In the genomic region with DNA sequence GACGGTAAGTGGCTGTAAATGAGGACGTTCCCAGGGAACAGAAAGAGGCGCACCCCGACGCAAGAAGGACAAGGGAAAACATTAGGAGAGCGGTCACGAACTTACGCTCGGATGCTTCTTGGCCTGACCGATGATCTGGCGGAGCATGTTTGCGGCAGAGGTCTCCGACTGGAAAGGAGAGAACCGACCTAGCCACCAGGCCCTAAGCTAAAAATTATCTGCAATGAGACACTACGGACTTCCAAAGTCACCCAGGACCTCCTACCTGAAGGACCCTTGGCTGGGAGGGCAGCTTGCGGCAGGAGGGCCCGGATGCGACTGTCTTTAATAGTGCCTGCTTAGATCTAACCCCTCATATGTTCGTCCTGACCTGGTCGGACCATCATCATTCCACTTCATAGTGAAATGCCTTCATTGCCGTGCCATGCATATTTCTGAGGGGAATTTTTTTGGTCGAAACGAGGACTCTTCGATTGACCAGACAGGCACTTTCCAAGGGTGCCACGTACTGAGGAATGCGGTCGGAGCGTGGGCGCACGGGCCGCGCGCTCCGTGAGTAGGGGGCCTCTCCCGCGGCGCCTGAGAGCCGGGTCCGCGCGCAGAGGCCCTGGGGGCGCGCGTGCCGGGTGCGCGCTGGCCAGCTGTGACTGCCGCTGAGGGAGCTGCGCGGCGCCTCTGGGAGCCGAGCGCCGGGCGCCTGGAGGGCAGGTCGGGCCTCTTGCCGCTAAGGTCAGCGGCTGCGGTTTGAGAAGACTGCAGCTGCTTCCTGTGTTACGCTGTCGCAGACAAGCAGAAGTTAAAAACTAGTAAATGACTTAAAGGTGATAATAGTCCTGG, we compare ENCODE assay signal across 8 cellular contexts. TPM values are rescaled to one million over a fixed set of nuclear protein-coding genes. Genes with fewer than 3 reads are reported as not detected.
DNase-seq lines count a peak whose midpoint lies in the region; ATAC-seq and TF ChIP-seq lines count a peak whose summit lies in the region.

No MANE protein-coding gene starts in this region.

- H3K4me3 Mint-ChIP-seq in T-helper 17 cell, result no peak overlapping the region

- 0% methylated on average over 61 of the region's 61 CpGs for WGBS in aorta, 2 donors

- H3K27me3 ChIP-seq in ascending aorta, result no peaks in the 10 kb centered on the region
- H3K27me3 ChIP-seq in rectal smooth muscle tissue (ENCODE audit: control insufficient read depth, insufficient read depth, low read length), result no peaks in the 10 kb centered on the region
- H3K27me3 ChIP-seq in aorta (ENCODE audit: control insufficient read depth in 1 of 2, insufficient read depth in 2 of 2, low read length in 1 of 2), result no peaks in the 10 kb centered on the region

- H3K27me3 Mint-ChIP-seq in T-helper 17 cell, result no peaks in the 10 kb centered on the region

- H3K27ac Mint-ChIP-seq in T-helper 17 cell, result no peak overlapping the region

- no peak for TF ChIP-seq CTCF in ascending aorta (IDR thresholded peaks at IDR 0.05)

- H3K9me3 ChIP-seq in T-helper 17 cell (ENCODE audit: control insufficient read depth, low read length, poor library complexity, severe bottlenecking) (no peaks in the 10 kb centered on the region), ascending aorta (no peaks in the 10 kb centered on the region), aorta (ENCODE audit: control insufficient read depth, low read length) (no peaks in the 10 kb centered on the region)

- H3K36me3 ChIP-seq in ascending aorta, result peaks cover 6 to 21% of the 10 kb centered on the region in 2 donors
- H3K36me3 ChIP-seq in rectal smooth muscle tissue (ENCODE audit: control insufficient read depth, insufficient read depth, low read length), result peaks cover 8% of the 10 kb centered on the region
- peaks cover 0 to 3% of the 10 kb centered on the region in 2 donors for H3K36me3 ChIP-seq in aorta (ENCODE audit: control insufficient read depth in 1 of 2, insufficient read depth in 2 of 2, low read length in 1 of 2)

- H3K4me1 Mint-ChIP-seq in T-helper 17 cell, result peaks cover 18% of the 10 kb centered on the region

- DNase-seq in NCI-H1694 treated with DMSO at 0.1 percent for 48 hours (lab: John Stamatoyannopoulos, UW) (peak; percentile 98), T-helper 17 cell (peak; percentile 81 to 83 (median 81)), ascending aorta (ENCODE audit: low spot score in 2 of 2) (peak; percentile 68 to 94), hepatic stellate cell (ENCODE audit: low spot score) (peak; percentile 94), aorta (peak; percentile 94)

- H3K4me3 ChIP-seq in ascending aorta (peak overlapping the region; percentile 76 to 83), rectal smooth muscle tissue (ENCODE audit: low read length) (peak overlapping the region; percentile 98), aorta (ENCODE audit: low read length in 2 of 2) (peak overlapping the region; percentile 85 to 94)

- intact Hi-C loops in ascending aorta (cut with DNase I), result loop anchor here (1.0 to 5.0 kb wide), 2 partner anchors 33 to 1272 kb away; a partner anchor contains a TSS
- intact Hi-C loops in aorta (cut with DNase I), result loop anchor here (2.0 kb wide), 1 partner anchor 33 kb away; a partner anchor contains a TSS

- H3K27ac ChIP-seq in ascending aorta (peak overlapping the region; percentile 88 to 96), rectal smooth muscle tissue (ENCODE audit: low read depth, low read length) (peak overlapping the region; percentile 97), aorta (ENCODE audit: low read depth in 1 of 2, low read length in 2 of 2) (peak overlapping the region; percentile 90 to 95)

- H3K9ac ChIP-seq in rectal smooth muscle tissue (ENCODE audit: low read length), result peak overlapping the region; percentile 96

- peaks cover 0 to 23% of the 10 kb centered on the region in 2 donors for H3K4me1 ChIP-seq in ascending aorta
- peaks cover 12% of the 10 kb centered on the region for H3K4me1 ChIP-seq in rectal smooth muscle tissue (ENCODE audit: control insufficient read depth, insufficient read depth, low read length)
- H3K4me1 ChIP-seq in aorta (ENCODE audit: control insufficient read depth in 1 of 2, insufficient read depth in 2 of 2, low read length in 2 of 2), result peaks cover 3 to 7% of the 10 kb centered on the region in 2 donors

- ATAC-seq in GM18502 (IDR thresholded peaks at IDR 0.05; ENCODE audit: poor library complexity, unreplicated experiment), result peak; percentile 90
- peak; percentile 85 for ATAC-seq in HG02938 (IDR thresholded peaks at IDR 0.05; ENCODE audit: unreplicated experiment)
- peak; percentile 89 for ATAC-seq in T-helper 17 cell
- peak; percentile 99 for ATAC-seq in aorta (ENCODE audit: low FRiP score)

- H3K36me3 Mint-ChIP-seq in T-helper 17 cell (ENCODE audit: low read depth), result peaks cover 2% of the 10 kb centered on the region

RNA-seq across cellular contexts. Expression of a gene that starts 33.5 kb away (rescaled TPM):
- total RNA-seq in T-helper 17 cell, result 10 to 100 TPM; 27.1 to 31.3 TPM
- 41.8 TPM for total RNA-seq in ascending aorta
- 10 to 100 TPM; 35.5 to 51.8 TPM for total RNA-seq in aorta
- 10 to 100 TPM; 16.2 to 38.0 TPM for polyA plus RNA-seq in aorta

Comparison
In these comparisons a context has a peak if more than half of its experiments do, and no peak if none do; other contexts are left out.
1. Peak in every context shown above with its lines: DNase-seq, ATAC-seq, H3K4me3 ChIP-seq and H3K27ac ChIP-seq.